In the genomic region with DNA sequence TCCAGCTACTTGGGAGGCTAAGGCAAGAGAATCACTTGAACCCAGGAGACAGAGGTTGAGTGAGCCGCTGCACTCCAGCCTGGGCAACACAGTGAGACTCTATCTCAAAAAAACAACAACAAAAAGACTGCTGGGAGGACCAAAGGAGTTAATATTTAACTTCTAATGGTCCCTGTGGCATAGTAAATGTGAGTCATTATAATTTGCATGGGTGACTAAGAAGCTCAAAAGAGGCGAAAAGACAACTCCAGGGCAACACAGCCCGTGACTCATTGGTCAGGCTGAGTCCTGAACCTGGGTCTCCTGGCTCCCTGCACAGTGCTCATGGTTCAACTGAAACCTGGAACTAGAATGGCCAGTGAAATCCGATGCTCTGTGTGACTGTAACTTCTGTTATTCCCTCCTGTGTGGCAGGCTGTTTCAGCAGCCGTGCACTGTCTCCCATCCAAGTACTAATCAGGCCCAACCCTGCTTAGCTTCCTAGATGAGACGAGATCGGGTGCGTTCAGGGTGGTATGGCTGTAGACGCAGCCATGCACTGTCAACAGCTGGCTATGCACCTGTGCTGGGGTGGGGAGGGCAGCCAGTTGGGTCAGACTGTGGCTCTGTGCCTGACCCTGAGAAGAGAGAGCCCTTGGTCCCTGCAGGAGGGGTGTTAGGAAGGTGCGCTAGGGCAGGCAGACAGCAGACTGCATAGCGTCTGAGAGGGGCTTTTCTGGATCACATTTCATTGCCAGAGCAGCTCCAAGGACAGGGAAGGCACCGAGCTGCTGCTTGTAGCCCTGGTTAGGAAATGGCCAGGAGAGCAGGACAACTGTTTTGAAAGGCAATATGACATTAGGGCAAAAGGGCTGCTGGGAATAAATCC, we compare ENCODE assay signal across 1 cellular context.
TF ChIP-seq lines count a peak whose summit lies in the region.

No MANE protein-coding gene starts in this region.

TF ChIP-seq in H1, 55 proteins besides CTCF, POLR2A, EP300 and RAD21:
- TF ChIP-seq NRF1 (IDR thresholded peaks at IDR 0.05; ENCODE audit: low read depth, low read length) (no peak), TBP (IDR thresholded peaks at IDR 0.05; ENCODE audit: low read depth, low read length) (peak; percentile 89), RBBP5 (IDR thresholded peaks at IDR 0.05; ENCODE audit: borderline replicate concordance, low read depth, low read length) (no peak)
